33 cellular contexts compared by ENCODE assay signal in the genomic region with DNA sequence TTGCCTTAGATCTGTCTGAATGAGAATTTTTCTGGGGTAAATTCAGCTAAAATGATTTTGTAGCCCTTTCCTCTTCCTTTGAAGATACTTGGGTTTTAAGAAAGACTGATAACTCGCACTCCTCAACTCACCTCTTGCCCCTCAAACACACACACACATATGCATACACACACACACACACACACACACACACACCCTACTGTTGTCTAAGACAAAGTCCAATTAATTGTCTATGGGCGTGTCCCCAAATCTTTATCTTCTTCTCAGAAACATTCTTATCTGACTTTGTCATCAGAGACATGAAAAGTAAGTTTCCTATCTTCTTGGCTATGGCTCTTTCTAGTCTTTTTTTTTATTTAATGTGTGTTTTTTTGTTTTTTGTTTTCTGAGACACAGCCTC.
"Had no signal": no experiment of that assay in that cellular context is flagged by ENCODE, and none has a peak within 500 bp of the region (broad histone marks: within the 10 kb centered on the region; RNA-seq: fewer than 3 reads in every experiment).

No MANE protein-coding gene starts in this region.

- H3K4me3 ChIP-seq: adrenal gland, body of pancreas, breast epithelium had no signal

- H3K4me1 ChIP-seq: adrenal gland, body of pancreas, breast epithelium had no signal

- H3K27me3 ChIP-seq: adrenal gland, body of pancreas, brain microvascular endothelial cell, breast epithelium had no signal

- H3K36me3 Mint-ChIP-seq: activated CD4-positive, alpha-beta memory T cell treated with anti-CD3 and anti-CD28 coated beads for 36 hours; activated naive CD4-positive, alpha-beta T cell treated with anti-CD3 and anti-CD28 coated beads, Interleukin-2, amount 50 U/mL, for 72 hours; activated naive CD8-positive, alpha-beta T cell treated with anti-CD3 and anti-CD28 coated beads for 36 hours; T-cell had no signal

- H3K9me3 Mint-ChIP-seq: activated B cell treated with CpG ODN at 0.5 μM for 24 hours; activated CD4-positive, alpha-beta memory T cell treated with anti-CD3 and anti-CD28 coated beads for 36 hours; activated CD4-positive, alpha-beta T cell treated with anti-CD3 and anti-CD28 coated beads, Interleukin-2, amount 10 ng/mL, durations not matched to agents 24 days and 14 days; activated CD8-positive, alpha-beta T cell treated with anti-CD3 and anti-CD28 coated beads for 36 hours; activated naive CD4-positive, alpha-beta T cell treated with anti-CD3 and anti-CD28 coated beads for 36 hours; activated naive CD4-positive, alpha-beta T cell treated with anti-CD3 and anti-CD28 coated beads, Interleukin-2, amount 50 U/mL, for 72 hours; activated naive CD8-positive, alpha-beta T cell treated with anti-CD3 and anti-CD28 coated beads for 36 hours; activated T-cell treated with anti-CD3 and anti-CD28 coated beads, Interleukin-2, amount 50 U/mL, for 4 hours; activated T-cell treated with anti-CD3 and anti-CD28 coated beads, Interleukin-2, amount 50 U/mL, for 72 hours; activated T-helper 1 cell treated with anti-CD3 and anti-CD28 coated beads, Interleukin-12 subunit alpha, Interleukin-12 subunit beta, Interleukin-2, Interleukin-4 antibody, amounts not matched to agents 30 ng/mL and 10 ng/mL and 1 ng/mL, durations not matched to agents 14 hours and 24 hours and 36 hours; activated T-helper 17 cell treated with anti-CD3 and anti-CD28 coated beads, Interleukin-2, amount 50 U/mL, for 72 hours; T-cell had no signal

- H3K27ac Mint-ChIP-seq: activated B cell treated with CpG ODN at 0.5 μM for 24 hours; activated CD4-positive, alpha-beta memory T cell treated with anti-CD3 and anti-CD28 coated beads for 36 hours; activated CD4-positive, alpha-beta T cell treated with anti-CD3 and anti-CD28 coated beads, Interleukin-2, amount 10 ng/mL, durations not matched to agents 24 days and 14 days; activated CD8-positive, alpha-beta T cell treated with anti-CD3 and anti-CD28 coated beads for 36 hours; activated naive CD4-positive, alpha-beta T cell treated with anti-CD3 and anti-CD28 coated beads for 36 hours; activated naive CD4-positive, alpha-beta T cell treated with anti-CD3 and anti-CD28 coated beads, Interleukin-2, amount 50 U/mL, for 72 hours; activated naive CD8-positive, alpha-beta T cell treated with anti-CD3 and anti-CD28 coated beads for 36 hours; activated T-cell treated with anti-CD3 and anti-CD28 coated beads, Interleukin-2, amount 50 U/mL, for 72 hours; activated T-helper 1 cell treated with anti-CD3 and anti-CD28 coated beads, Interleukin-12 subunit alpha, Interleukin-12 subunit beta, Interleukin-2, Interleukin-4 antibody, amounts not matched to agents 30 ng/mL and 10 ng/mL and 1 ng/mL, durations not matched to agents 14 hours and 24 hours and 36 hours; activated T-helper 17 cell treated with anti-CD3 and anti-CD28 coated beads, Interleukin-2, amount 50 U/mL, for 72 hours; T-helper 17 cell had no signal

- H3K27ac ChIP-seq: adrenal gland, body of pancreas, brain microvascular endothelial cell, breast epithelium, VCaP had no signal

- H3K4me3 Mint-ChIP-seq: activated B cell treated with CpG ODN at 0.5 μM for 24 hours; activated CD4-positive, alpha-beta memory T cell treated with anti-CD3 and anti-CD28 coated beads for 36 hours; activated CD4-positive, alpha-beta T cell treated with anti-CD3 and anti-CD28 coated beads, Interleukin-2, amount 10 ng/mL, durations not matched to agents 24 days and 14 days; activated CD8-positive, alpha-beta T cell treated with anti-CD3 and anti-CD28 coated beads for 36 hours; activated naive CD4-positive, alpha-beta T cell treated with anti-CD3 and anti-CD28 coated beads for 36 hours; activated naive CD8-positive, alpha-beta T cell treated with anti-CD3 and anti-CD28 coated beads for 36 hours; activated T-cell treated with anti-CD3 and anti-CD28 coated beads, Interleukin-2, amount 50 U/mL, for 4 hours; activated T-cell treated with anti-CD3 and anti-CD28 coated beads, Interleukin-2, amount 50 U/mL, for 72 hours; activated T-helper 1 cell treated with anti-CD3 and anti-CD28 coated beads, Interleukin-12 subunit alpha, Interleukin-12 subunit beta, Interleukin-2, Interleukin-4 antibody, amounts not matched to agents 30 ng/mL and 10 ng/mL and 1 ng/mL, durations not matched to agents 14 hours and 24 hours and 36 hours; activated T-helper 17 cell treated with anti-CD3 and anti-CD28 coated beads, Interleukin-2, amount 50 U/mL, for 72 hours; T-cell; T-helper 17 cell had no signal

- DNase-seq: activated B cell treated with CpG ODN at 0.5 μM for 24 hours; activated CD4-positive, alpha-beta memory T cell treated with anti-CD3 and anti-CD28 coated beads for 36 hours; activated CD4-positive, alpha-beta T cell treated with anti-CD3 and anti-CD28 coated beads for 4 hours; activated CD4-positive, alpha-beta T cell treated with anti-CD3 and anti-CD28 coated beads, Interleukin-2, amount 10 ng/mL, durations not matched to agents 24 days and 14 days; activated CD4-positive, alpha-beta T cell treated with anti-CD3 and anti-CD28 coated beads, Interleukin-2, amount 50 U/mL, for 1 hour; activated CD4-positive, alpha-beta T cell treated with anti-CD3 and anti-CD28 coated beads, Interleukin-2, amount 50 U/mL, for 4 hours; activated CD4-positive, CD25-positive, alpha-beta regulatory T cell treated with anti-CD3 and anti-CD28 coated beads, Interleukin-2, amount 50 U/mL, for 72 hours; activated CD8-positive, alpha-beta memory T cell treated with anti-CD3 and anti-CD28 coated beads, Interleukin-2, amount 50 U/mL, for 4 hours; activated CD8-positive, alpha-beta T cell treated with anti-CD3 and anti-CD28 coated beads for 36 hours; activated effector memory CD4-positive, alpha-beta T cell treated with anti-CD3 and anti-CD28 coated beads, Interleukin-2, amount 50 U/mL, for 16 hours; activated gamma-delta T cell treated with Interleukin-2 at 50 U/mL for 16 hours; activated naive CD4-positive, alpha-beta T cell; activated naive CD4-positive, alpha-beta T cell treated with anti-CD3 and anti-CD28 coated beads for 36 hours; activated naive CD4-positive, alpha-beta T cell treated with anti-CD3 and anti-CD28 coated beads, Interleukin-2, amount 50 U/mL, for 16 hours; activated naive CD8-positive, alpha-beta T cell treated with anti-CD3 and anti-CD28 coated beads for 36 hours; activated T-cell treated with anti-CD3 and anti-CD28 coated beads for 4 hours; activated T-cell treated with anti-CD3 and anti-CD28 coated beads, Interleukin-2, amount 50 U/mL, for 1 hour; activated T-cell treated with anti-CD3 and anti-CD28 coated beads, Interleukin-2, amount 50 U/mL, for 4 hours; activated T-cell treated with anti-CD3 and anti-CD28 coated beads, Interleukin-2, amount 50 U/mL, for 72 hours; adrenal gland; amniotic stem cell; aorta; body of pancreas; brain microvascular endothelial cell; central memory CD4-positive, alpha-beta T cell; T-cell; T-helper 17 cell; T-helper 9 cell had no signal

- ATAC-seq: activated CD8-positive, alpha-beta T cell treated with anti-CD3 and anti-CD28 coated beads for 36 hours; activated naive CD4-positive, alpha-beta T cell treated with anti-CD3 and anti-CD28 coated beads, Interleukin-2, amount 50 U/mL, for 72 hours; activated T-cell treated with anti-CD3 and anti-CD28 coated beads, Interleukin-2, amount 50 U/mL, for 4 hours; activated T-cell treated with anti-CD3 and anti-CD28 coated beads, Interleukin-2, amount 50 U/mL, for 72 hours; activated T-helper 17 cell treated with anti-CD3 and anti-CD28 coated beads, Interleukin-2, amount 50 U/mL, for 72 hours; body of pancreas; T-cell; T-helper 17 cell had no signal

- H3K36me3 ChIP-seq: adrenal gland, brain microvascular endothelial cell, breast epithelium had no signal

- H3K4me1 Mint-ChIP-seq: activated B cell treated with CpG ODN at 0.5 μM for 24 hours; activated naive CD8-positive, alpha-beta T cell treated with anti-CD3 and anti-CD28 coated beads for 36 hours had no signal

- H3K9me3 ChIP-seq: adrenal gland, body of pancreas, breast epithelium had no signal
